ENCODE assay signal across 2 cellular contexts in genomic region chr21:43346551-43346950, GRCh38.
TF ChIP-seq lines count a peak whose summit lies in the region.

No MANE protein-coding gene starts in this region.

TF ChIP-seq in IMR-90, 13 proteins besides CTCF, POLR2A, EP300 and RAD21:
- no peak for TF ChIP-seq CHD1 (IDR thresholded peaks at IDR 0.05; ENCODE audit: low read depth, low read length)
- no peak for TF ChIP-seq NFE2L2 (IDR thresholded peaks at IDR 0.05; ENCODE audit: low read depth, low read length)
- no peak for TF ChIP-seq CEBPB (IDR thresholded peaks at IDR 0.05; ENCODE audit: low read depth, low read length)

TF ChIP-seq in endothelial cell of umbilical vein, 7 proteins besides CTCF, POLR2A, EP300 and RAD21:
- TF ChIP-seq GATA2 (IDR thresholded peaks at IDR 0.05; ENCODE audit: insufficient read depth, insufficient read length, low read depth, low read length) (no peak), FOS (IDR thresholded peaks at IDR 0.05; ENCODE audit: borderline replicate concordance, insufficient read depth, low read length) (no peak), EZH2 (IDR thresholded peaks at IDR 0.05; ENCODE audit: borderline replicate concordance, low read depth, low read length, severe bottlenecking) (no peak), MYC (IDR thresholded peaks at IDR 0.05; ENCODE audit: low read depth, low read length) (no peak), JUN (IDR thresholded peaks at IDR 0.05; ENCODE audit: borderline replicate concordance, insufficient read depth, insufficient read length, low read depth) (no peak), POLR2AphosphoS5 (IDR thresholded peaks at IDR 0.05; ENCODE audit: insufficient read depth, low read depth, low read length) (no peak)
- TF ChIP-seq, protein P1, sequence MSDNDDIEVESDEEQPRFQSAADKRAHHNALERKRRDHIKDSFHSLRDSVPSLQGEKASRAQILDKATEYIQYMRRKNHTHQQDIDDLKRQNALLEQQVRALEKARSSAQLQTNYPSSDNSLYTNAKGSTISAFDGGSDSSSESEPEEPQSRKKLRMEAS (IDR thresholded peaks at IDR 0.05; ENCODE audit: insufficient read depth, insufficient read length) = no peak
